In the genomic region with DNA sequence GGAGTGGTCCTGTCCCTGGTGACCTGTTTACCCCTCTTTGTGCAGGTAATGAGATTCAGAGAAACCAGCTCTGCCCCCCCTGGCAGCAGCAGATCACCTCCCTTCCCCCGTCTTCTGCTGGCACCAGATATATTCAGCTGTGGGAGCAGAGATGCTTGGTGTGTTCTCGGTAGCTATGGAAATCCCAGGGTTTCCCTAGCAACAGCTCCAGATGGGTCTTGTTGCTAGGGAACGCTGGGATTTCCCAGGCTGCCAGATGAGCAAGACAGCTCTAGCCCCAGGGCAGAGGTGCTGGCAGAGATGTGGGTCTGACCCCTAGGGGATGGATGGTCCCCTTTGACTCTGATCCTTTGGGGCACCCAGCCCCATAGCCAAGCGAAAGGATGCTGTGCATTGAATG, we compare ENCODE assay signal across 1 cellular context.
TF ChIP-seq lines count a peak whose summit lies in the region.

No MANE protein-coding gene starts in this region.

TF ChIP-seq in GM23338, 12 proteins besides CTCF, POLR2A, EP300 and RAD21:
- TF ChIP-seq NANOG (IDR thresholded peaks at IDR 0.05; ENCODE audit: borderline replicate concordance): no peak
- no peak for TF ChIP-seq EZH2 (IDR thresholded peaks at IDR 0.05; ENCODE audit: low read depth, unreplicated experiment)
- TF ChIP-seq, protein P1, sequence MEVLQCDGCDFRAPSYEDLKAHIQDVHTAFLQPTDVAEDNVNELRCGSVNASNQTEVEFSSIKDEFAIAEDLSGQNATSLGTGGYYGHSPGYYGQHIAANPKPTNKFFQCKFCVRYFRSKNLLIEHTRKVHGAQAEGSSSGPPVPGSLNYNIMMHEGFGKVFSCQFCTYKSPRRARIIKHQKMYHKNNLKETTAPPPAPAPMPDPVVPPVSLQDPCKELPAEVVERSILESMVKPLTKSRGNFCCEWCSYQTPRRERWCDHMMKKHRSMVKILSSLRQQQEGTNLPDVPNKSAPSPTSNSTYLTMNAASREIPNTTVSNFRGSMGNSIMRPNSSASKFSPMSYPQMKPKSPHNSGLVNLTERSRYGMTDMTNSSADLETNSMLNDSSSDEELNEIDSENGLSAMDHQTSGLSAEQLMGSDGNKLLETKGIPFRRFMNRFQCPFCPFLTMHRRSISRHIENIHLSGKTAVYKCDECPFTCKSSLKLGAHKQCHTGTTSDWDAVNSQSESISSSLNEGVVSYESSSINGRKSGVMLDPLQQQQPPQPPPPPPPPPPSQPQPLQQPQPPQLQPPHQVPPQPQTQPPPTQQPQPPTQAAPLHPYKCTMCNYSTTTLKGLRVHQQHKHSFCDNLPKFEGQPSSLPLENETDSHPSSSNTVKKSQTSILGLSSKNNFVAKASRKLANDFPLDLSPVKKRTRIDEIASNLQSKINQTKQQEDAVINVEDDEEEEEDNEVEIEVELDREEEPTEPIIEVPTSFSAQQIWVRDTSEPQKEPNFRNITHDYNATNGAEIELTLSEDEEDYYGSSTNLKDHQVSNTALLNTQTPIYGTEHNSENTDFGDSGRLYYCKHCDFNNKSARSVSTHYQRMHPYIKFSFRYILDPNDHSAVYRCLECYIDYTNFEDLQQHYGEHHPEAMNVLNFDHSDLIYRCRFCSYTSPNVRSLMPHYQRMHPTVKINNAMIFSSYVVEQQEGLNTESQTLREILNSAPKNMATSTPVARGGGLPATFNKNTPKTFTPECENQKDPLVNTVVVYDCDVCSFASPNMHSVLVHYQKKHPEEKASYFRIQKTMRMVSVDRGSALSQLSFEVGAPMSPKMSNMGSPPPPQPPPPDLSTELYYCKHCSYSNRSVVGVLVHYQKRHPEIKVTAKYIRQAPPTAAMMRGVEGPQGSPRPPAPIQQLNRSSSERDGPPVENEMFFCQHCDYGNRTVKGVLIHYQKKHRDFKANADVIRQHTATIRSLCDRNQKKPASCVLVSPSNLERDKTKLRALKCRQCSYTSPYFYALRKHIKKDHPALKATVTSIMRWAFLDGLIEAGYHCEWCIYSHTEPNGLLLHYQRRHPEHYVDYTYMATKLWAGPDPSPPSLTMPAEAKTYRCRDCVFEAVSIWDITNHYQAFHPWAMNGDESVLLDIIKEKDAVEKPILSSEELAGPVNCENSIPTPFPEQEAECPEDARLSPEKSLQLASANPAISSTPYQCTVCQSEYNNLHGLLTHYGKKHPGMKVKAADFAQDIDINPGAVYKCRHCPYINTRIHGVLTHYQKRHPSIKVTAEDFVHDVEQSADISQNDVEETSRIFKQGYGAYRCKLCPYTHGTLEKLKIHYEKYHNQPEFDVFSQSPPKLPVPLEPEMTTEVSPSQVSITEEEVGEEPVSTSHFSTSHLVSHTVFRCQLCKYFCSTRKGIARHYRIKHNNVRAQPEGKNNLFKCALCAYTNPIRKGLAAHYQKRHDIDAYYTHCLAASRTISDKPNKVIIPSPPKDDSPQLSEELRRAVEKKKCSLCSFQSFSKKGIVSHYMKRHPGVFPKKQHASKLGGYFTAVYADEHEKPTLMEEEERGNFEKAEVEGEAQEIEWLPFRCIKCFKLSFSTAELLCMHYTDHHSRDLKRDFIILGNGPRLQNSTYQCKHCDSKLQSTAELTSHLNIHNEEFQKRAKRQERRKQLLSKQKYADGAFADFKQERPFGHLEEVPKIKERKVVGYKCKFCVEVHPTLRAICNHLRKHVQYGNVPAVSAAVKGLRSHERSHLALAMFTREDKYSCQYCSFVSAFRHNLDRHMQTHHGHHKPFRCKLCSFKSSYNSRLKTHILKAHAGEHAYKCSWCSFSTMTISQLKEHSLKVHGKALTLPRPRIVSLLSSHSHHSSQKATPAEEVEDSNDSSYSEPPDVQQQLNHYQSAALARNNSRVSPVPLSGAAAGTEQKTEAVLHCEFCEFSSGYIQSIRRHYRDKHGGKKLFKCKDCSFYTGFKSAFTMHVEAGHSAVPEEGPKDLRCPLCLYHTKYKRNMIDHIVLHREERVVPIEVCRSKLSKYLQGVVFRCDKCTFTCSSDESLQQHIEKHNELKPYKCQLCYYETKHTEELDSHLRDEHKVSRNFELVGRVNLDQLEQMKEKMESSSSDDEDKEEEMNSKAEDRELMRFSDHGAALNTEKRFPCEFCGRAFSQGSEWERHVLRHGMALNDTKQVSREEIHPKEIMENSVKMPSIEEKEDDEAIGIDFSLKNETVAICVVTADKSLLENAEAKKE (CRISPR knock-in tag; IDR thresholded peaks at IDR 0.05): no peak
- TF ChIP-seq, protein P2, sequence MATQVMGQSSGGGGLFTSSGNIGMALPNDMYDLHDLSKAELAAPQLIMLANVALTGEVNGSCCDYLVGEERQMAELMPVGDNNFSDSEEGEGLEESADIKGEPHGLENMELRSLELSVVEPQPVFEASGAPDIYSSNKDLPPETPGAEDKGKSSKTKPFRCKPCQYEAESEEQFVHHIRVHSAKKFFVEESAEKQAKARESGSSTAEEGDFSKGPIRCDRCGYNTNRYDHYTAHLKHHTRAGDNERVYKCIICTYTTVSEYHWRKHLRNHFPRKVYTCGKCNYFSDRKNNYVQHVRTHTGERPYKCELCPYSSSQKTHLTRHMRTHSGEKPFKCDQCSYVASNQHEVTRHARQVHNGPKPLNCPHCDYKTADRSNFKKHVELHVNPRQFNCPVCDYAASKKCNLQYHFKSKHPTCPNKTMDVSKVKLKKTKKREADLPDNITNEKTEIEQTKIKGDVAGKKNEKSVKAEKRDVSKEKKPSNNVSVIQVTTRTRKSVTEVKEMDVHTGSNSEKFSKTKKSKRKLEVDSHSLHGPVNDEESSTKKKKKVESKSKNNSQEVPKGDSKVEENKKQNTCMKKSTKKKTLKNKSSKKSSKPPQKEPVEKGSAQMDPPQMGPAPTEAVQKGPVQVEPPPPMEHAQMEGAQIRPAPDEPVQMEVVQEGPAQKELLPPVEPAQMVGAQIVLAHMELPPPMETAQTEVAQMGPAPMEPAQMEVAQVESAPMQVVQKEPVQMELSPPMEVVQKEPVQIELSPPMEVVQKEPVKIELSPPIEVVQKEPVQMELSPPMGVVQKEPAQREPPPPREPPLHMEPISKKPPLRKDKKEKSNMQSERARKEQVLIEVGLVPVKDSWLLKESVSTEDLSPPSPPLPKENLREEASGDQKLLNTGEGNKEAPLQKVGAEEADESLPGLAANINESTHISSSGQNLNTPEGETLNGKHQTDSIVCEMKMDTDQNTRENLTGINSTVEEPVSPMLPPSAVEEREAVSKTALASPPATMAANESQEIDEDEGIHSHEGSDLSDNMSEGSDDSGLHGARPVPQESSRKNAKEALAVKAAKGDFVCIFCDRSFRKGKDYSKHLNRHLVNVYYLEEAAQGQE (IDR thresholded peaks at IDR 0.05; ENCODE audit: unreplicated experiment): no peak
- TF ChIP-seq ZNF114 (CRISPR knock-in tag; IDR thresholded peaks at IDR 0.05): no peak
- no peak for TF ChIP-seq STAT1 (IDR thresholded peaks at IDR 0.05; ENCODE audit: unreplicated experiment)
- TF ChIP-seq POLR2AphosphoS5 (IDR thresholded peaks at IDR 0.05; ENCODE audit: low read depth): no peak
- no peak for TF ChIP-seq JUNB (IDR thresholded peaks at IDR 0.05; ENCODE audit: unreplicated experiment)
- no peak for TF ChIP-seq ZNF331 (CRISPR knock-in tag; IDR thresholded peaks at IDR 0.05; ENCODE audit: low read depth)
- TF ChIP-seq EZH2phosphoT487 (IDR thresholded peaks at IDR 0.05; ENCODE audit: unreplicated experiment): no peak
- TF ChIP-seq CREB1 (CRISPR knock-in tag; IDR thresholded peaks at IDR 0.05; ENCODE audit: low read depth): no peak
- TF ChIP-seq, protein P3, sequence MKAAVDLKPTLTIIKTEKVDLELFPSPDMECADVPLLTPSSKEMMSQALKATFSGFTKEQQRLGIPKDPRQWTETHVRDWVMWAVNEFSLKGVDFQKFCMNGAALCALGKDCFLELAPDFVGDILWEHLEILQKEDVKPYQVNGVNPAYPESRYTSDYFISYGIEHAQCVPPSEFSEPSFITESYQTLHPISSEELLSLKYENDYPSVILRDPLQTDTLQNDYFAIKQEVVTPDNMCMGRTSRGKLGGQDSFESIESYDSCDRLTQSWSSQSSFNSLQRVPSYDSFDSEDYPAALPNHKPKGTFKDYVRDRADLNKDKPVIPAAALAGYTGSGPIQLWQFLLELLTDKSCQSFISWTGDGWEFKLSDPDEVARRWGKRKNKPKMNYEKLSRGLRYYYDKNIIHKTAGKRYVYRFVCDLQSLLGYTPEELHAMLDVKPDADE (IDR thresholded peaks at IDR 0.05): no peak
